In genomic region chr11:134330611-134331564, GRCh38 we compare ENCODE assay signal across 9 cellular contexts. TPM values are rescaled to one million over a fixed set of nuclear protein-coding genes. Genes with fewer than 3 reads are reported as not detected.
DNase-seq lines count a peak whose midpoint lies in the region; ATAC-seq, FAIRE-seq and TF ChIP-seq lines count a peak whose summit lies in the region.
"Had no signal": no experiment of that assay in that cellular context is flagged by ENCODE, and none has a peak within 500 bp of the region (broad histone marks: within the 10 kb centered on the region; RNA-seq: fewer than 3 reads in every experiment).

No MANE protein-coding gene starts in this region.

- H3K36me3 ChIP-seq in keratinocyte (ENCODE audit: control insufficient read depth in 2 of 2, extremely low read depth in 1 of 2, insufficient read depth in 2 of 2, low read length in 2 of 2) (no peaks in the 10 kb centered on the region), spleen (no peaks in the 10 kb centered on the region)

- H3K4me3 ChIP-seq in keratinocyte (ENCODE audit: control insufficient read depth in 2 of 3, extremely low read depth in 1 of 3, insufficient read depth in 2 of 3, low read depth in 1 of 3, low read length in 3 of 3) (peak overlapping the region; percentile 31 to 64 (median 46)), spleen (peak overlapping the region in 7 of 8 donors; percentile 35 to 81 (median 56))

- H3K9me3 ChIP-seq in keratinocyte (ENCODE audit: control insufficient read depth, low read depth, low read length) (no peaks in the 10 kb centered on the region), spleen (no peaks in the 10 kb centered on the region)

- peak overlapping the region; percentile 32 for H3K9ac ChIP-seq in keratinocyte (ENCODE audit: control insufficient read depth, extremely low read depth, insufficient read depth, low read length)

- H3K9me1 ChIP-seq in keratinocyte (ENCODE audit: control insufficient read depth, extremely low read depth, insufficient read depth, low read length) = no peaks in the 10 kb centered on the region

- no peaks in the 10 kb centered on the region for H3K79me2 ChIP-seq in keratinocyte (ENCODE audit: control insufficient read depth, insufficient read depth, low read length)

- WGBS in spleen, 5 donors = 33 to 43% (median 37%) methylated on average over 25 of the region's 25 CpGs

- no peak overlapping the region for H3K27ac Mint-ChIP-seq in activated naive CD8-positive, alpha-beta T cell

- H3K4me1 Mint-ChIP-seq in activated naive CD8-positive, alpha-beta T cell (ENCODE audit: low read depth) = peaks cover 16% of the 10 kb centered on the region

- peaks cover 2% of the 10 kb centered on the region for H3K4me1 ChIP-seq in keratinocyte (ENCODE audit: control insufficient read depth, extremely low read depth, insufficient read depth, low read length)
- H3K4me1 ChIP-seq in spleen = peaks cover 6 to 23% (median 18%) of the 10 kb centered on the region in 6 donors

- TF ChIP-seq POLR2A in spleen (IDR thresholded peaks at IDR 0.05) = no peak

- intact Hi-C loops in spleen (cut with DNase I; ENCODE audit: low total_unique reads) = no loop called here

- dilution Hi-C loops in keratinocyte (cut with MboI; ENCODE audit: extremely low pct_ligation_motif_present, low sequenced_read_pairs) = no loop called here

- H3K27ac ChIP-seq in keratinocyte (ENCODE audit: control insufficient read depth, insufficient read depth, low read length) = no peak overlapping the region
- no peak overlapping the region for H3K27ac ChIP-seq in spleen

- peak; percentile 5 for DNase-seq in NCI-H2227 (lab: John Stamatoyannopoulos, UW; ENCODE audit: unreplicated experiment)
- DNase-seq in NCI-H2227 treated with DMSO at 0.1 percent for 48 hours (lab: John Stamatoyannopoulos, UW) = no peak
- DNase-seq in keratinocyte (ENCODE audit: low read depth, low spot score) = no peak
- DNase-seq in spleen = no peak
- no peak for DNase-seq in NCI-H1930 (lab: John Stamatoyannopoulos, UW)

- peak overlapping the region; percentile 63 for H2AFZ ChIP-seq in keratinocyte (ENCODE audit: control insufficient read depth, low read length)

- H3K27me3 Mint-ChIP-seq in activated naive CD8-positive, alpha-beta T cell = peaks cover 10% of the 10 kb centered on the region

- no peaks in the 10 kb centered on the region for H4K20me1 ChIP-seq in keratinocyte (ENCODE audit: control insufficient read depth, extremely low read depth, insufficient read depth, low read length)

- no peaks in the 10 kb centered on the region for H3K36me3 Mint-ChIP-seq in activated naive CD8-positive, alpha-beta T cell

- H3K4me3 Mint-ChIP-seq in activated naive CD8-positive, alpha-beta T cell = peak overlapping the region; percentile 88

- ATAC-seq in GM18909 (IDR thresholded peaks at IDR 0.05; ENCODE audit: poor library complexity, unreplicated experiment) (no peak), GM18867 (IDR thresholded peaks at IDR 0.05; ENCODE audit: unreplicated experiment) (no peak)

- H3K27me3 ChIP-seq in keratinocyte (ENCODE audit: control insufficient read depth, extremely low read depth, insufficient read depth, low read length) = peaks cover 8% of the 10 kb centered on the region
- H3K27me3 ChIP-seq in spleen (replicated peaks in 1 of 7) = peaks cover 0 to 44% (median 20%) of the 10 kb centered on the region in 7 donors

- TF ChIP-seq CTCF in keratinocyte (optimal IDR thresholded peaks at IDR 0.05 in 1 of 3, IDR thresholded peaks at IDR 0.05 in 1 of 3, conservative IDR thresholded peaks at IDR 0.05 in 1 of 3; ENCODE audit: extremely low read depth in 1 of 3, insufficient read depth in 2 of 3, low read length in 3 of 3) = no peak
- TF ChIP-seq CTCF in spleen (IDR thresholded peaks at IDR 0.05 in 8 of 11, conservative IDR thresholded peaks at IDR 0.05 in 3 of 11) = no peak

- no peak for FAIRE-seq in keratinocyte (lab: Jason Lieb, UNC)

- no peaks in the 10 kb centered on the region for H3K9me3 Mint-ChIP-seq in activated naive CD8-positive, alpha-beta T cell (ENCODE audit: low read depth)

- H3K4me2 ChIP-seq in keratinocyte (ENCODE audit: control insufficient read depth, extremely low read depth, insufficient read depth, low read depth, low read length) = peak overlapping the region; percentile 69

RNA-seq across cellular contexts. Expression of gene GLB1L2, which starts 0.9 kb away (rescaled TPM):
- 4.0 to 5.1 TPM (median 4.3 TPM) in 3 replicates for polyA plus RNA-seq in keratinocyte
- 3.0 TPM for polyA plus RNA-seq in keratinocyte (2011; ENCODE audit: low read depth)
- 3.3 and 3.4 TPM in 2 replicates for polyA plus RNA-seq in keratinocyte (2011; cell fraction: cytosol; rRNA removed)
- 8.3 and 9.0 TPM in 2 replicates for polyA plus RNA-seq in keratinocyte (2011; cell fraction: nucleus; rRNA removed)
- 4.3 and 8.0 TPM in 2 replicates for polyA plus RNA-seq in keratinocyte (2012; ENCODE audit: low replicate concordance)
- polyA minus RNA-seq in keratinocyte = 4.4 to 5.6 TPM (median 5.4 TPM) in 3 replicates
- 4.2 TPM for polyA minus RNA-seq in keratinocyte (2011; cell fraction: cytosol; rRNA and poly(A)+ RNA removed)
- 5.8 and 6.1 TPM in 2 replicates for polyA minus RNA-seq in keratinocyte (2011; cell fraction: nucleus; rRNA and poly(A)+ RNA removed)
- 1 to 10 TPM in 1 of 7 donors, under 1 TPM in 5, not detected in 1; 0.36 to 1.5 (median 0.65) TPM for total RNA-seq in spleen
- under 1 TPM; 0.29 to 0.48 (median 0.46) TPM for polyA plus RNA-seq in spleen

RNA-seq across cellular contexts. Expression of gene GLB1L3, which starts 54.7 kb away (rescaled TPM):
- polyA plus RNA-seq in keratinocyte (2.2 to 4.6 TPM (median 3.0 TPM) in 3 replicates), spleen (under 1 TPM in 2 of 3 donors, not detected in 1; 0.13 to 0.21 TPM)
- 1.4 TPM for polyA plus RNA-seq in keratinocyte (2011; ENCODE audit: low read depth)
- polyA plus RNA-seq in keratinocyte (2011; cell fraction: cytosol; rRNA removed) = 1.7 and 1.9 TPM in 2 replicates
- 16.2 and 20.9 TPM in 2 replicates for polyA plus RNA-seq in keratinocyte (2011; cell fraction: nucleus; rRNA removed)
- polyA plus RNA-seq in keratinocyte (2012; ENCODE audit: low replicate concordance) = 2.8 and 4.0 TPM in 2 replicates
- 1.5 to 2.6 TPM (median 2.5 TPM) in 3 replicates for polyA minus RNA-seq in keratinocyte
- 1.9 TPM for polyA minus RNA-seq in keratinocyte (2011; cell fraction: cytosol; rRNA and poly(A)+ RNA removed)
- polyA minus RNA-seq in keratinocyte (2011; cell fraction: nucleus; rRNA and poly(A)+ RNA removed) = 5.9 and 6.9 TPM in 2 replicates
- total RNA-seq in spleen = under 1 TPM in 4 of 7 donors, not detected in 3; 0.14 to 0.25 (median 0.22) TPM
- total RNA-seq: subcutaneous adipose tissue had no signal
